Comparison of ENCODE assay signal across 15 cellular contexts in genomic region chr19:46076031-46076880, GRCh38. TPM values are rescaled to one million over a fixed set of nuclear protein-coding genes. Genes with fewer than 3 reads are reported as not detected.
DNase-seq lines count a peak whose midpoint lies in the region; ATAC-seq, FAIRE-seq and TF ChIP-seq lines count a peak whose summit lies in the region.
"Had no signal": no experiment of that assay in that cellular context is flagged by ENCODE, and none has a peak within 500 bp of the region (broad histone marks: within the 10 kb centered on the region; RNA-seq: fewer than 3 reads in every experiment).

No MANE protein-coding gene starts in this region.

- POLR2A ChIA-PET in A549 (lab: Yijun Ruan, JAX) = interaction anchor here (0.6 to 2.3 kb wide), 7 partner anchors 21 to 396 kb away, joined by 3 to 16 read pairs (median 4); no protein-coding TSS in a partner anchor

- CTCF ChIA-PET in A549 (lab: Yijun Ruan, JAX) = interaction anchor here (1.0 to 19.9 kb wide), 39 partner anchors 13 to 467 kb away, joined by 3 to 1009 read pairs (median 6); partner anchors contain the start of genes CCDC61, FOXA3, IGFL4 and MYPOP

- H3K27ac Mint-ChIP-seq in HFFc6 = no peak overlapping the region
- H3K27ac Mint-ChIP-seq in glutamatergic neuron (ENCODE audit: unreplicated experiment) = no peak overlapping the region

- FAIRE-seq in A549 (lab: Jason Lieb, UNC) (peak; percentile 59), TTC549 (lab: Jason Lieb, UNC) (peak; percentile 85)
- FAIRE-seq: bronchial epithelial cell had no signal

- peak overlapping the region; percentile 59 for H3K4me3 ChIP-seq in A549

- DNase-seq in A549 (ENCODE audit: low read depth in 1 of 2, low spot score in 1 of 2) (no peak), HFFc6 (no peak), glutamatergic neuron (no peak), NCI-H524 treated with DMSO at 0.1 percent for 48 hours (lab: John Stamatoyannopoulos, UW) (no peak), DMS79 treated with DMSO at 0.1 percent for 48 hours (lab: John Stamatoyannopoulos, UW) (no peak)
- no peak for DNase-seq in activated CD8-positive, alpha-beta memory T cell treated with anti-CD3 and anti-CD28 coated beads, Interleukin-2, amount 50 U/mL, for 4 hours
- DNase-seq: AML-193, left cardiac atrium, naive B cell, NCI-H1694 treated with DMSO at 0.1 percent for 48 hours, SHP77 had no signal

- WGBS in A549 (ENCODE audit: missing lambda C conversion rate) = 37% methylated on average over 9 of the region's 9 CpGs

- peaks cover 26% of the 10 kb centered on the region for H3K27me3 Mint-ChIP-seq in HFFc6 (ENCODE audit: insufficient read depth)
- H3K27me3 Mint-ChIP-seq in glutamatergic neuron (ENCODE audit: unreplicated experiment) = peaks cover 5% of the 10 kb centered on the region

- no peak for TF ChIP-seq EP300 in A549 (IDR thresholded peaks at IDR 0.05)

- H3K9me3 Mint-ChIP-seq in HFFc6 (no peaks in the 10 kb centered on the region), glutamatergic neuron (ENCODE audit: unreplicated experiment) (peaks cover 4% of the 10 kb centered on the region)

- peak overlapping the region; percentile 90 for H3K4me2 ChIP-seq in A549

- no peak for TF ChIP-seq POLR2A in A549 (IDR thresholded peaks at IDR 0.05; ENCODE audit: low read length)

- ATAC-seq in A549 = no peak
- no peak for ATAC-seq in HG03457 (IDR thresholded peaks at IDR 0.05; ENCODE audit: unreplicated experiment)

- peaks cover 40% of the 10 kb centered on the region for H3K4me1 ChIP-seq in A549

- peaks cover 2% of the 10 kb centered on the region; the same call in 1 of the 3 replicates for H3K9me3 ChIP-seq in A549

- peaks cover 42% of the 10 kb centered on the region for H3K4me1 Mint-ChIP-seq in HFFc6 (ENCODE audit: low read depth)
- no peaks in the 10 kb centered on the region for H3K4me1 Mint-ChIP-seq in glutamatergic neuron (ENCODE audit: low read depth, unreplicated experiment)

- H3K27ac ChIP-seq in A549 = peak overlapping the region; percentile 72 to 86
- H3K27ac ChIP-seq: tibial nerve had no signal

- no peak overlapping the region for H3K4me3 Mint-ChIP-seq in HFFc6
- H3K4me3 Mint-ChIP-seq in glutamatergic neuron (ENCODE audit: unreplicated experiment) = no peak overlapping the region
- H3K4me3 Mint-ChIP-seq: naive B cell had no signal

- 0 out of 3 replicates have a peak, but pooled peaks have one; percentile 14 for TF ChIP-seq CTCF in A549 (IDR thresholded peaks at IDR 0.05)
- TF ChIP-seq CTCF in HFFc6 (IDR thresholded peaks at IDR 0.05) = peak; percentile 46; the same call in 1 of the 2 replicates
- TF ChIP-seq CTCF in glutamatergic neuron (IDR thresholded peaks at IDR 0.05; ENCODE audit: partially characterized antibody, unreplicated experiment) = peak; percentile 16

- H3K36me3 Mint-ChIP-seq in HFFc6 (ENCODE audit: low read depth) = no peaks in the 10 kb centered on the region
- H3K36me3 Mint-ChIP-seq in glutamatergic neuron (ENCODE audit: unreplicated experiment) = peaks cover under 1% of the 10 kb centered on the region

- no peak for TF ChIP-seq RAD21 in A549 (conservative IDR thresholded peaks at IDR 0.05 in 1 of 2, IDR thresholded peaks at IDR 0.05 in 1 of 2)

TF ChIP-seq in A549, 52 proteins besides CTCF, POLR2A, EP300 and RAD21:
- TF ChIP-seq TP53 (CRISPR knock-in tag; IDR thresholded peaks at IDR 0.05) (no peak), EHMT2 (IDR thresholded peaks at IDR 0.05; ENCODE audit: low read depth) (no peak)
TF ChIP-seq in A549: peak in this region for 0.

RNA-seq across cellular contexts. Expression of gene IGFL4, which starts 35.5 kb away (rescaled TPM):
- polyA plus RNA-seq in A549 (2011; rRNA removed) = 1.7 and 2.4 TPM in 2 replicates
- 0.03 TPM in 2 replicates for polyA plus RNA-seq in A549 (2012; cell fraction: cytosol; rRNA removed)
- 0.40 and 0.66 TPM in 2 replicates for polyA plus RNA-seq in A549 (2012; cell fraction: nucleus; rRNA removed)
- polyA plus RNA-seq in A549 (2017; fragmentation: RNase III; extraction: RNeasy Plus Mini Kit Qiagen cat#74134 plus additional on column Dnase treatment) = 1.3 to 3.1 TPM (median 2.8 TPM) in 3 replicates
- polyA minus RNA-seq in A549 (2011; rRNA and poly(A)+ RNA removed) = 0.83 and 1.7 TPM in 2 replicates
- not detected for total RNA-seq in HFFc6 (2021; fragmentation: NEBNext Ultra II Directional; extraction: Animal tissue kit (Norgen Biotek cat#: 25700))
- 0.20 TPM for total RNA-seq in glutamatergic neuron (ENCODE audit: unreplicated experiment)
- total RNA-seq: bronchial epithelial cell, left cardiac atrium had no signal

RNA-seq across cellular contexts. Expression of gene IGFL3, which starts 48.2 kb away (rescaled TPM):
- polyA plus RNA-seq in A549 (2011; rRNA removed) = 0.16 TPM in 1 of 2 replicates, not detected in the other
- polyA plus RNA-seq in A549 (2012; cell fraction: cytosol; rRNA removed) = 0.07 and 0.18 TPM in 2 replicates
- polyA plus RNA-seq in A549 (2012; cell fraction: nucleus; rRNA removed) = 0.08 TPM in 1 of 2 replicates, not detected in the other
- 0.44 to 1.1 TPM (median 0.66 TPM) in 3 replicates for polyA plus RNA-seq in A549 (2017; fragmentation: RNase III; extraction: RNeasy Plus Mini Kit Qiagen cat#74134 plus additional on column Dnase treatment)
- polyA minus RNA-seq in A549 (2011; rRNA and poly(A)+ RNA removed) = not detected in 2 replicates
- not detected for total RNA-seq in HFFc6 (2021; fragmentation: NEBNext Ultra II Directional; extraction: Animal tissue kit (Norgen Biotek cat#: 25700))
- not detected for total RNA-seq in glutamatergic neuron (ENCODE audit: unreplicated experiment)
- total RNA-seq: bronchial epithelial cell, left cardiac atrium, tibial nerve had no signal

RNA-seq across cellular contexts. Expression of gene PGLYRP1, which starts 53.4 kb away (rescaled TPM):
- not detected in 2 replicates for polyA plus RNA-seq in A549 (2011; rRNA removed)
- polyA plus RNA-seq in A549 (2012; cell fraction: cytosol; rRNA removed) = not detected in 2 replicates
- polyA plus RNA-seq in A549 (2012; cell fraction: nucleus; rRNA removed) = not detected in 2 replicates
- polyA plus RNA-seq in A549 (2017; fragmentation: RNase III; extraction: RNeasy Plus Mini Kit Qiagen cat#74134 plus additional on column Dnase treatment) = not detected in 3 replicates
- not detected in 2 replicates for polyA minus RNA-seq in A549 (2011; rRNA and poly(A)+ RNA removed)
- total RNA-seq in HFFc6 (2021; fragmentation: NEBNext Ultra II Directional; extraction: Animal tissue kit (Norgen Biotek cat#: 25700)) = not detected
- not detected for total RNA-seq in glutamatergic neuron (ENCODE audit: unreplicated experiment)
- total RNA-seq: bronchial epithelial cell, tibial nerve had no signal
